Comparison of ENCODE assay signal across 8 cellular contexts in the genomic region with DNA sequence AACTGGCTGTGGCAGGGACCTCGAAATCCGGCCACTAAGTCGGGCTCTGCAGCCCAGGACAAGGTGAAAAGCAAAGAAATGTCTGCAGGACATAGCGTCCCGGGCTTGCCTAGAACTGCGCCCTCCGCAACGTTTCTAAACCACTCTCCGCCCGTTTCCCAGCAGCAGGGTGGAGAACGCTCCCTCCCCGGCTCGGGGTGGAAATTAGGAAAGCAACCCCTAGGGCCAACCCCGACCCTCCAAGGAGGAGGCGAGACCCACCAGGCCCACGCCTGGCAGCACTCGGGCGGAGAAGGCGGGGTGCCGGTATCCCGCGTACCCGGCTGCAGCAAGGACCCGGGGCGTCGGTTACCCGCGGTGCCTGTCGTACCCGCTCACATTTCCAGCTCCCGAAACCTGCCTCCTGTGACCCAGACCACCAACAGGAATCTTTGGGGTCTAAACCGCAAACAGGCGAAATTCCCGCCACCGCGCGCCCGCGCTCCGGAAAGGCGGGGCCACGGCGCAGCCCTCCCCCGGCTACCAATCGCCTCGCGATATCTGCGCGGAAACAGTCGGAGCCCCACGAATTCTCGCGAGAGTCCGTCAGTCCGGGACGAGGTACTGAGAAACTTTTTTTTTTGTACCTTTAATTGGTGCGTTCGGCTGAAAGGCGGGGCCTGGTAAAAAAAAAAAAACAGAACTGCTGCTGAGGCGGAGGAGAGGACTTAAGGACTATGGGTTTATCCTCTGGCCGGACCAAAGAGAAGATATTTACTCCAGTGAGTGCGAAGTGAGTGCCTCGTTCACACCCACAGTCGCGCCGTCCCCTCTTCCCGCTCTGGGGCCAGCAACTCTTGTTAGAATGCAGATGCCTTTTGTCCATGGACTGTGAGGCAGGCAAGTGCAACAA. TPM values are rescaled to one million over a fixed set of nuclear protein-coding genes. Genes with fewer than 3 reads are reported as not detected.
A peak's percentile ranks its signal among the peaks of the same experiment; 100 is the strongest.
DNase-seq lines count a peak whose midpoint lies in the region; ATAC-seq, FAIRE-seq and TF ChIP-seq lines count a peak whose summit lies in the region.

A gene with protein sequence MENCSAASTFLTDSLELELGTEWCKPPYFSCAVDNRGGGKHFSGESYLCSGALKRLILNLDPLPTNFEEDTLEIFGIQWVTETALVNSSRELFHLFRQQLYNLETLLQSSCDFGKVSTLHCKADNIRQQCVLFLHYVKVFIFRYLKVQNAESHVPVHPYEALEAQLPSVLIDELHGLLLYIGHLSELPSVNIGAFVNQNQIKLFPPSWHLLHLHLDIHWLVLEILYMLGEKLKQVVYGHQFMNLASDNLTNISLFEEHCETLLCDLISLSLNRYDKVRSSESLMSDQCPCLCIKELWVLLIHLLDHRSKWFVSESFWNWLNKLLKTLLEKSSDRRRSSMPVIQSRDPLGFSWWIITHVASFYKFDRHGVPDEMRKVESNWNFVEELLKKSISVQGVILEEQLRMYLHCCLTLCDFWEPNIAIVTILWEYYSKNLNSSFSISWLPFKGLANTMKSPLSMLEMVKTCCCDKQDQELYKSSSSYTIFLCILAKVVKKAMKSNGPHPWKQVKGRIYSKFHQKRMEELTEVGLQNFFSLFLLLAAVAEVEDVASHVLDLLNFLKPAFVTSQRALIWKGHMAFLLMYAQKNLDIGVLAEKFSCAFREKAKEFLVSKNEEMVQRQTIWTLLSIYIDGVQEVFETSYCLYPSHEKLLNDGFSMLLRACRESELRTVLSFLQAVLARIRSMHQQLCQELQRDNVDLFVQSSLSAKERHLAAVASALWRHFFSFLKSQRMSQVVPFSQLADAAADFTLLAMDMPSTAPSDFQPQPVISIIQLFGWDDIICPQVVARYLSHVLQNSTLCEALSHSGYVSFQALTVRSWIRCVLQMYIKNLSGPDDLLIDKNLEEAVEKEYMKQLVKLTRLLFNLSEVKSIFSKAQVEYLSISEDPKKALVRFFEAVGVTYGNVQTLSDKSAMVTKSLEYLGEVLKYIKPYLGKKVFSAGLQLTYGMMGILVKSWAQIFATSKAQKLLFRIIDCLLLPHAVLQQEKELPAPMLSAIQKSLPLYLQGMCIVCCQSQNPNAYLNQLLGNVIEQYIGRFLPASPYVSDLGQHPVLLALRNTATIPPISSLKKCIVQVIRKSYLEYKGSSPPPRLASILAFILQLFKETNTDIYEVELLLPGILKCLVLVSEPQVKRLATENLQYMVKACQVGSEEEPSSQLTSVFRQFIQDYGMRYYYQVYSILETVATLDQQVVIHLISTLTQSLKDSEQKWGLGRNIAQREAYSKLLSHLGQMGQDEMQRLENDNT (minus strand): TSS at position 491 of the 892 bp plus-strand sequence. CDS start 739 bp downstream, outside the sequence.

- H3K9me3 ChIP-seq in DOHH2 (ENCODE audit: control insufficient read depth, insufficient read depth, low read length) (no peaks in the 10 kb centered on the region), GM23248 (ENCODE audit: low read depth) (no peaks in the 10 kb centered on the region), Karpas-422 (ENCODE audit: low read length) (no peaks in the 10 kb centered on the region)
- no peaks in the 10 kb centered on the region for H3K9me3 ChIP-seq in naive thymus-derived CD4-positive, alpha-beta T cell (ENCODE audit: control insufficient read depth in 2 of 3, low read length in 3 of 3)

- H3K27ac ChIP-seq in DOHH2 (ENCODE audit: low read depth, low read length) (peak within 1 kb of the TSS; percentile 71), GM23248 (peak within 1 kb of the TSS; percentile 37), Karpas-422 (ENCODE audit: low read length) (peak within 1 kb of the TSS; percentile 34; the same call in 1 of the 2 replicates)
- H3K27ac ChIP-seq in naive thymus-derived CD4-positive, alpha-beta T cell (ENCODE audit: low read depth, low read length) = peak within 1 kb of the TSS; percentile 70

- DNase-seq in GM23248 (peak; percentile 98), Karpas-422 (peak; percentile 99), RCC 7860 (ENCODE audit: low spot score) (peak; percentile 83), fibroblast of gingiva (ENCODE audit: low read depth) (peak; percentile 93)
- peak; percentile 92 to 93 for DNase-seq in activated T-cell treated with anti-CD3 and anti-CD28 coated beads, Interleukin-2, amount 50 U/mL, for 48 hours
- DNase-seq in naive thymus-derived CD4-positive, alpha-beta T cell = peak; percentile 83 to 93 (median 90)

- H3K27me3 ChIP-seq in DOHH2 (ENCODE audit: control insufficient read depth, low read length) (no peaks in the 10 kb centered on the region), GM23248 (replicated peaks; ENCODE audit: insufficient read depth) (no peaks in the 10 kb centered on the region), Karpas-422 (ENCODE audit: low read length) (no peaks in the 10 kb centered on the region)
- no peaks in the 10 kb centered on the region for H3K27me3 ChIP-seq in naive thymus-derived CD4-positive, alpha-beta T cell (ENCODE audit: control insufficient read depth in 2 of 2, insufficient read depth in 2 of 2, low read length in 2 of 2)

- peaks cover 5 to 37% (median 24%) of the 10 kb centered on the region in 7 donors for H3K4me1 Mint-ChIP-seq in naive thymus-derived CD4-positive, alpha-beta T cell
- H3K4me1 Mint-ChIP-seq in stimulated activated memory B cell treated with anti-CD40 and anti-IgM and Interleukin-4, amounts not matched to agents 10 μg/mL and 1 μg/mL and 100 μg/mL, for 72 hours = peaks cover 22% of the 10 kb centered on the region

- H3F3A ChIP-seq in DOHH2 (ENCODE audit: control insufficient read depth, insufficient read depth) = no peaks in the 10 kb centered on the region
- H3F3A ChIP-seq in GM23248 (ENCODE audit: insufficient read depth) = no peaks in the 10 kb centered on the region

- H3K36me3 ChIP-seq in DOHH2 (ENCODE audit: control insufficient read depth, low read length) = peaks cover 47% of the 10 kb centered on the region
- no peaks in the 10 kb centered on the region for H3K36me3 ChIP-seq in GM23248 (ENCODE audit: low read depth)
- peaks cover 20% of the 10 kb centered on the region; the same call in 1 of the 2 replicates for H3K36me3 ChIP-seq in Karpas-422 (ENCODE audit: insufficient read depth, low read length)
- peaks cover 0 to 7% (median 0%) of the 10 kb centered on the region in 3 experiments for H3K36me3 ChIP-seq in naive thymus-derived CD4-positive, alpha-beta T cell (ENCODE audit: control insufficient read depth in 2 of 3, insufficient read depth in 3 of 3, low read length in 3 of 3)

- H4K20me1 ChIP-seq in DOHH2 (ENCODE audit: control insufficient read depth, insufficient read depth, low read depth, low read length) (0 out of 2 replicates have a peak, but pooled peaks cover 5% of the 10 kb centered on the region), GM23248 (ENCODE audit: insufficient read depth) (no peaks in the 10 kb centered on the region), Karpas-422 (ENCODE audit: insufficient read depth, low read depth, low read length) (no peaks in the 10 kb centered on the region)

- in situ Hi-C loops in GM23248 (cut with MboI) = no loop called here

- H3K4me3 Mint-ChIP-seq in naive thymus-derived CD4-positive, alpha-beta T cell = peak within 1 kb of the TSS; percentile 90 to 98 (median 96)
- peak within 1 kb of the TSS; percentile 97 for H3K4me3 Mint-ChIP-seq in stimulated activated memory B cell treated with anti-CD40 and anti-IgM and Interleukin-4, amounts not matched to agents 10 μg/mL and 1 μg/mL and 100 μg/mL, for 72 hours

- H3K27me3 Mint-ChIP-seq in naive thymus-derived CD4-positive, alpha-beta T cell = peaks cover 0 to 8% (median 0%) of the 10 kb centered on the region in 5 donors
- H3K27me3 Mint-ChIP-seq in stimulated activated memory B cell treated with anti-CD40 and anti-IgM and Interleukin-4, amounts not matched to agents 10 μg/mL and 1 μg/mL and 100 μg/mL, for 72 hours = no peaks in the 10 kb centered on the region

- H3K27ac Mint-ChIP-seq in naive thymus-derived CD4-positive, alpha-beta T cell = peak within 1 kb of the TSS; percentile 83 to 96 (median 89)
- H3K27ac Mint-ChIP-seq in stimulated activated memory B cell treated with anti-CD40 and anti-IgM and Interleukin-4, amounts not matched to agents 10 μg/mL and 1 μg/mL and 100 μg/mL, for 72 hours = peak within 1 kb of the TSS; percentile 93

- peaks cover 0 to 4% (median 0%) of the 10 kb centered on the region in 11 donors for H3K9me3 Mint-ChIP-seq in naive thymus-derived CD4-positive, alpha-beta T cell
- no peaks in the 10 kb centered on the region for H3K9me3 Mint-ChIP-seq in stimulated activated memory B cell treated with anti-CD40 and anti-IgM and Interleukin-4, amounts not matched to agents 10 μg/mL and 1 μg/mL and 100 μg/mL, for 72 hours

- TF ChIP-seq CTCF in DOHH2 (IDR thresholded peaks at IDR 0.05; ENCODE audit: low read depth, low read length, poor library complexity, severe bottlenecking) = no peak

- 0 to 1% methylated on average over 64 to 65 of the region's 67 CpGs for WGBS in GM23248 (ENCODE audit: low coverage in 1 of 2, low lambda C conversion rate in 2 of 2, missing lambda C conversion rate in 2 of 2), 2 experiments

- peak; percentile 76 for FAIRE-seq in RCC 7860 (lab: Jason Lieb, UNC)

- H3K79me2 ChIP-seq in DOHH2 (ENCODE audit: control insufficient read depth, low read length) (peaks cover 55% of the 10 kb centered on the region), GM23248 (ENCODE audit: insufficient read depth) (peaks cover 15% of the 10 kb centered on the region), Karpas-422 (ENCODE audit: low read length) (peaks cover 52% of the 10 kb centered on the region)

- POLR2A ChIA-PET in naive thymus-derived CD4-positive, alpha-beta T cell (lab: Charles Lee) = interaction anchor here (0.5 to 0.7 kb wide), 4 partner anchors 215 to 781 kb away, joined by 3 to 9 read pairs (median 6); partner anchors contain the start of gene KLHL32

- peaks cover 20% of the 10 kb centered on the region for H3K4me1 ChIP-seq in DOHH2 (ENCODE audit: control insufficient read depth, low read length)
- H3K4me1 ChIP-seq in GM23248 (ENCODE audit: insufficient read depth) = peaks cover 5% of the 10 kb centered on the region; the same call in 1 of the 2 replicates
- H3K4me1 ChIP-seq in Karpas-422 (ENCODE audit: low read length) = peaks cover 22% of the 10 kb centered on the region
- peaks cover 0 to 16% of the 10 kb centered on the region in 2 donors for H3K4me1 ChIP-seq in naive thymus-derived CD4-positive, alpha-beta T cell (ENCODE audit: control insufficient read depth in 2 of 2, insufficient read depth in 2 of 2, low read length in 2 of 2)

- H2AFZ ChIP-seq in GM23248 = peak within 1 kb of the TSS; percentile 99
- peak within 1 kb of the TSS; percentile 98 for H2AFZ ChIP-seq in Karpas-422 (ENCODE audit: low read length)

- H3K4me3 ChIP-seq in DOHH2 (ENCODE audit: low read length) (peak within 1 kb of the TSS; percentile 98), GM23248 (peak within 1 kb of the TSS; percentile 96), Karpas-422 (ENCODE audit: low read length) (peak within 1 kb of the TSS; percentile 92)
- peak within 1 kb of the TSS; percentile 90 for H3K4me3 ChIP-seq in naive thymus-derived CD4-positive, alpha-beta T cell (ENCODE audit: low read length)

- H3K9me2 ChIP-seq in DOHH2 (replicated peaks; ENCODE audit: control insufficient read depth, low read length) = no peaks in the 10 kb centered on the region
- 0 out of 2 replicates have a peak, but pooled peaks cover 2% of the 10 kb centered on the region for H3K9me2 ChIP-seq in GM23248 (ENCODE audit: insufficient read depth)
- H3K9me2 ChIP-seq in Karpas-422 (replicated peaks; ENCODE audit: insufficient read depth, low read length) = no peaks in the 10 kb centered on the region

- H3K9ac ChIP-seq in GM23248 (peak within 1 kb of the TSS; percentile 86), Karpas-422 (ENCODE audit: low read length) (peak within 1 kb of the TSS; percentile 84)

- H3K4me2 ChIP-seq in DOHH2 (ENCODE audit: low read length) (peak within 1 kb of the TSS; percentile 91), GM23248 (ENCODE audit: unreplicated experiment) (peak within 1 kb of the TSS; percentile 87), Karpas-422 (ENCODE audit: low read depth, low read length, poor library complexity, severe bottlenecking) (peak within 1 kb of the TSS; percentile 95)

- intact Hi-C loops in naive thymus-derived CD4-positive, alpha-beta T cell (cut with micrococcal nuclease) = loop anchor here (1.0 to 5.0 kb wide), 12 partner anchors 211 to 1707 kb away; partner anchors contain the start of genes FBXL4 (in 2 of the 2), GPR63 (in 2 of the 2), KLHL32 (in 2 of the 2) and NDUFAF4 (in 2 of the 2)

- H3K36me3 Mint-ChIP-seq in naive thymus-derived CD4-positive, alpha-beta T cell = peaks cover 0 to 8% (median 6%) of the 10 kb centered on the region in 5 donors
- H3K36me3 Mint-ChIP-seq in stimulated activated memory B cell treated with anti-CD40 and anti-IgM and Interleukin-4, amounts not matched to agents 10 μg/mL and 1 μg/mL and 100 μg/mL, for 72 hours = peaks cover 8% of the 10 kb centered on the region

- CTCF ChIA-PET in naive thymus-derived CD4-positive, alpha-beta T cell (lab: Charles Lee) = no interaction called here

- peak; percentile 99 for ATAC-seq in naive thymus-derived CD4-positive, alpha-beta T cell
- ATAC-seq in stimulated activated memory B cell treated with anti-CD40 and anti-IgM and Interleukin-4, amounts not matched to agents 10 μg/mL and 1 μg/mL and 100 μg/mL, for 72 hours = peak; percentile 98

RNA-seq across cellular contexts. Expression of the gene that starts here (rescaled TPM):
- total RNA-seq in GM23248 (2014; rRNA removed; shearing (Covaris generic)) = 12.9 and 14.8 TPM in 2 replicates
- polyA plus RNA-seq in GM23248 (2016; fragmentation: Nextera tagmentation; extraction: Ambion mirVana) = 4.1 and 4.2 TPM in 2 replicates
- total RNA-seq in Karpas-422 (2014; rRNA removed; shearing (Covaris generic); ENCODE audit: low replicate concordance) = 17.6 and 50.4 TPM in 2 replicates
- total RNA-seq in naive thymus-derived CD4-positive, alpha-beta T cell = 10 to 100 TPM; 11.8 to 48.1 (median 12.9) TPM
- polyA plus RNA-seq in naive thymus-derived CD4-positive, alpha-beta T cell = 1 to 10 TPM; 4.0 to 4.5 TPM

Comparison
In these comparisons a context has a peak if more than half of its experiments do, and no peak if none do; other contexts are left out.
1. Peak in every context shown above with its lines: DNase-seq, ATAC-seq, H3K4me3 ChIP-seq and H3K27ac ChIP-seq.